ENCODE assay signal across 22 cellular contexts in genomic region chr4:124484940-124485339, GRCh38.
DNase-seq lines count a peak whose midpoint lies in the region; ATAC-seq and TF ChIP-seq lines count a peak whose summit lies in the region.
"Had no signal": no experiment of that assay in that cellular context is flagged by ENCODE, and none has a peak within 500 bp of the region (broad histone marks: within the 10 kb centered on the region; RNA-seq: fewer than 3 reads in every experiment).

No MANE protein-coding gene starts in this region.

- peaks cover 3 to 13% of the 10 kb centered on the region in 2 experiments; a peak in 3 of 4 replicates for H3K4me1 ChIP-seq in SK-N-SH (ENCODE audit: control insufficient read depth in 1 of 2, insufficient read depth in 2 of 2, low read depth in 1 of 2, low read length in 1 of 2)
- H3K4me1 ChIP-seq: A549; BLaER1 treated with 17β-estradiol and CSF1 and Interleukin-3, amounts not matched to agents 10 nM and 100 nM had no signal

- H3K36me3 ChIP-seq in SK-N-SH (replicated peaks in 1 of 2; ENCODE audit: control insufficient read depth in 1 of 2, insufficient read depth in 2 of 2, low read length in 1 of 2), result no peaks in the 10 kb centered on the region
- H3K36me3 ChIP-seq: BLaER1 treated with 17β-estradiol and CSF1 and Interleukin-3, amounts not matched to agents 10 nM and 100 nM had no signal

- H3K4me2 ChIP-seq in SK-N-SH, result no peak overlapping the region
- H3K4me2 ChIP-seq: A549; BLaER1 treated with 17β-estradiol and CSF1 and Interleukin-3, amounts not matched to agents 10 nM and 100 nM had no signal

- peak overlapping the region; percentile 69 for H3K27ac Mint-ChIP-seq in mesothelial cell of epicardium
- H3K27ac Mint-ChIP-seq: B cell; CD4-positive, alpha-beta T cell; CD8-positive, alpha-beta T cell had no signal

- no peak for ATAC-seq in SK-N-SH treated with all-trans-retinoic acid at 6 μM for 48 hours
- ATAC-seq: A549; CD8-positive, alpha-beta T cell; GM12878 had no signal

- TF ChIP-seq CTCF in SK-N-SH (IDR thresholded peaks at IDR 0.05) (no peak), mesothelial cell of epicardium (IDR thresholded peaks at IDR 0.05; ENCODE audit: unreplicated experiment) (no peak)

- TF ChIP-seq EP300 in SK-N-SH (IDR thresholded peaks at IDR 0.05; ENCODE audit: borderline replicate concordance in 1 of 2, low read depth in 1 of 2, low read length in 1 of 2), result no peak

- H3K4me3 Mint-ChIP-seq in mesothelial cell of epicardium, result no peak overlapping the region
- H3K4me3 Mint-ChIP-seq: B cell; CD4-positive, alpha-beta T cell; CD8-positive, alpha-beta T cell had no signal

- no peaks in the 10 kb centered on the region for H3K27me3 Mint-ChIP-seq in mesothelial cell of epicardium (ENCODE audit: low read depth)
- H3K27me3 Mint-ChIP-seq: B cell; CD4-positive, alpha-beta T cell had no signal

- peaks cover 3% of the 10 kb centered on the region for H3K36me3 Mint-ChIP-seq in mesothelial cell of epicardium
- H3K36me3 Mint-ChIP-seq: CD8-positive, alpha-beta T cell had no signal

- H3K79me2 ChIP-seq in SK-N-SH (ENCODE audit: insufficient read depth), result no peaks in the 10 kb centered on the region

- no peaks in the 10 kb centered on the region for H3K9me2 ChIP-seq in SK-N-SH

- H3K4me1 Mint-ChIP-seq in mesothelial cell of epicardium, result peaks cover 29% of the 10 kb centered on the region
- H3K4me1 Mint-ChIP-seq: B cell had no signal

- no peak overlapping the region for H2AFZ ChIP-seq in SK-N-SH (ENCODE audit: low read depth)

- H3F3A ChIP-seq in SK-N-SH (replicated peaks; ENCODE audit: insufficient read depth), result no peaks in the 10 kb centered on the region

- no peak for TF ChIP-seq RAD21 in SK-N-SH (IDR thresholded peaks at IDR 0.05; ENCODE audit: low read length)

- H4K20me1 ChIP-seq in SK-N-SH (ENCODE audit: insufficient read depth), result no peaks in the 10 kb centered on the region
- H4K20me1 ChIP-seq: BLaER1 treated with 17β-estradiol and CSF1 and Interleukin-3, amounts not matched to agents 10 nM and 100 nM had no signal

- H3K27me3 ChIP-seq in SK-N-SH (ENCODE audit: insufficient read depth), result no peaks in the 10 kb centered on the region
- H3K27me3 ChIP-seq: BLaER1 treated with 17β-estradiol and CSF1 and Interleukin-3, amounts not matched to agents 10 nM and 100 nM had no signal

- DNase-seq in SK-N-SH (no peak), mesothelial cell of epicardium (ENCODE audit: low spot score in 2 of 2, unreplicated experiment in 2 of 2) (no peak), islet precursor cell (no peak)
- DNase-seq in stimulated activated CD8-positive, alpha-beta memory T cell treated with anti-CD3 and anti-CD28 coated beads, Interleukin-4, amount 100 ng/mL, for 48 hours, result no peak
- DNase-seq: AML-193; CD4-positive, alpha-beta T cell; CD8-positive, alpha-beta T cell; COR-L47; DMS 273 treated with DMSO at 0.1 percent for 48 hours; DMS153; DMS53; DMS79; DND-41; EL; GDM1 had no signal

- H3K27ac ChIP-seq in SK-N-SH (ENCODE audit: low read depth in 2 of 2, low read length in 1 of 2), result no peak overlapping the region; a peak in 1 of 4 replicates
- H3K27ac ChIP-seq: 22Rv1; A549; BLaER1 treated with 17β-estradiol and CSF1 and Interleukin-3, amounts not matched to agents 10 nM and 100 nM; C4-2B had no signal

- no peak overlapping the region for H3K9ac ChIP-seq in SK-N-SH
- H3K9ac ChIP-seq: BLaER1 treated with 17β-estradiol and CSF1 and Interleukin-3, amounts not matched to agents 10 nM and 100 nM had no signal

- H3K4me3 ChIP-seq in SK-N-SH (ENCODE audit: low read depth in 2 of 2, low read length in 1 of 2), result no peak overlapping the region
- H3K4me3 ChIP-seq: A549; BLaER1 treated with 17β-estradiol and CSF1 and Interleukin-3, amounts not matched to agents 10 nM and 100 nM; GM12878 had no signal

- no peaks in the 10 kb centered on the region for H3K9me3 ChIP-seq in SK-N-SH
- H3K9me3 ChIP-seq: A549; BLaER1 treated with 17β-estradiol and CSF1 and Interleukin-3, amounts not matched to agents 10 nM and 100 nM had no signal

- CTCF ChIA-PET in SK-N-SH (lab: Yijun Ruan, JAX), result no interaction called here

- H3K9me3 Mint-ChIP-seq in mesothelial cell of epicardium, result peaks cover 12% of the 10 kb centered on the region
- H3K9me3 Mint-ChIP-seq: CD4-positive, alpha-beta T cell; CD8-positive, alpha-beta T cell had no signal

- 81% methylated on average over 2 of the region's 2 CpGs for WGBS in SK-N-SH (ENCODE audit: low lambda C conversion rate)

- POLR2A ChIA-PET in SK-N-SH (lab: Yijun Ruan, JAX), result no interaction called here

TF ChIP-seq in SK-N-SH treated with all-trans-retinoic acid at 6 μM for 48 hours, 23 proteins besides CTCF, POLR2A, EP300 and RAD21 (continues in another document):
- peak; percentile 100 for TF ChIP-seq ISL1 (CRISPR knock-in tag; IDR thresholded peaks at IDR 0.05)
- peak; percentile 93 for TF ChIP-seq ZC3H10 (CRISPR knock-in tag; IDR thresholded peaks at IDR 0.05)
- no peak for TF ChIP-seq OSR1 (CRISPR knock-in tag; IDR thresholded peaks at IDR 0.05)
- no peak for TF ChIP-seq PPARA (CRISPR knock-in tag; IDR thresholded peaks at IDR 0.05; ENCODE audit: borderline replicate concordance)
- TF ChIP-seq CSRNP3 (CRISPR knock-in tag; IDR thresholded peaks at IDR 0.05), result peak; percentile 39; the same call in 1 of the 2 replicates
- peak; percentile 83; the same call in 1 of the 2 replicates for TF ChIP-seq ESRRG (CRISPR knock-in tag; IDR thresholded peaks at IDR 0.05)
- no peak for TF ChIP-seq RARB (CRISPR knock-in tag; IDR thresholded peaks at IDR 0.05)
- TF ChIP-seq TOX (CRISPR knock-in tag; IDR thresholded peaks at IDR 0.05; ENCODE audit: borderline replicate concordance), result no peak
- TF ChIP-seq ZNF70 (CRISPR knock-in tag; IDR thresholded peaks at IDR 0.05), result no peak
- no peak for TF ChIP-seq ZFP3 (CRISPR knock-in tag; IDR thresholded peaks at IDR 0.05)

TF ChIP-seq in SK-N-SH, 30 proteins besides CTCF, POLR2A, EP300 and RAD21:
- no peak for TF ChIP-seq USF2 (IDR thresholded peaks at IDR 0.05; ENCODE audit: borderline replicate concordance, low read depth, low read length)
- no peak for TF ChIP-seq USF1 (IDR thresholded peaks at IDR 0.05; ENCODE audit: borderline replicate concordance, low read depth)
- no peak for TF ChIP-seq TEAD4 (IDR thresholded peaks at IDR 0.05; ENCODE audit: borderline replicate concordance, insufficient read depth)
- TF ChIP-seq MXI1 (IDR thresholded peaks at IDR 0.05; ENCODE audit: low read depth, low read length), result no peak
- no peak for TF ChIP-seq EZH2phosphoT487 (IDR thresholded peaks at IDR 0.05; ENCODE audit: borderline replicate concordance, low read depth)
- TF ChIP-seq SMC3 (IDR thresholded peaks at IDR 0.05; ENCODE audit: low read depth, low read length), result no peak
- no peak for TF ChIP-seq POLR2AphosphoS5 (IDR thresholded peaks at IDR 0.05; ENCODE audit: low read depth, low read length)
- no peak for TF ChIP-seq REST (IDR thresholded peaks at IDR 0.05; ENCODE audit: low read depth, low read length)
- TF ChIP-seq FOXM1 (IDR thresholded peaks at IDR 0.05; ENCODE audit: low read depth), result no peak
- no peak for TF ChIP-seq RXRA (IDR thresholded peaks at IDR 0.05; ENCODE audit: borderline replicate concordance, low read depth)
- no peak for TF ChIP-seq NFIC (IDR thresholded peaks at IDR 0.05; ENCODE audit: borderline replicate concordance)
- no peak for TF ChIP-seq CHD2 (IDR thresholded peaks at IDR 0.05; ENCODE audit: low read length, partially characterized antibody)
- TF ChIP-seq MAX (IDR thresholded peaks at IDR 0.05; ENCODE audit: low read depth), result no peak
